1 cellular context compared by ENCODE assay signal in genomic region chr21:43924421-43925095, GRCh38.
TF ChIP-seq lines count a peak whose summit lies in the region.

No MANE protein-coding gene starts in this region.

TF ChIP-seq in SK-N-SH treated with all-trans-retinoic acid at 6 μM for 48 hours, 23 proteins besides CTCF, POLR2A, EP300 and RAD21 (continued from another document):
- no peak for TF ChIP-seq TSHZ2 (CRISPR knock-in tag; IDR thresholded peaks at IDR 0.05)
- no peak for TF ChIP-seq CSDC2 (CRISPR knock-in tag; IDR thresholded peaks at IDR 0.05)
- no peak for TF ChIP-seq BACH2 (CRISPR knock-in tag; IDR thresholded peaks at IDR 0.05; ENCODE audit: borderline replicate concordance)
- no peak for TF ChIP-seq ESRRG (CRISPR knock-in tag; IDR thresholded peaks at IDR 0.05)
- no peak for TF ChIP-seq PPARA (CRISPR knock-in tag; IDR thresholded peaks at IDR 0.05; ENCODE audit: borderline replicate concordance)
- no peak for TF ChIP-seq TOX (CRISPR knock-in tag; IDR thresholded peaks at IDR 0.05; ENCODE audit: borderline replicate concordance)
- TF ChIP-seq, protein P1, sequence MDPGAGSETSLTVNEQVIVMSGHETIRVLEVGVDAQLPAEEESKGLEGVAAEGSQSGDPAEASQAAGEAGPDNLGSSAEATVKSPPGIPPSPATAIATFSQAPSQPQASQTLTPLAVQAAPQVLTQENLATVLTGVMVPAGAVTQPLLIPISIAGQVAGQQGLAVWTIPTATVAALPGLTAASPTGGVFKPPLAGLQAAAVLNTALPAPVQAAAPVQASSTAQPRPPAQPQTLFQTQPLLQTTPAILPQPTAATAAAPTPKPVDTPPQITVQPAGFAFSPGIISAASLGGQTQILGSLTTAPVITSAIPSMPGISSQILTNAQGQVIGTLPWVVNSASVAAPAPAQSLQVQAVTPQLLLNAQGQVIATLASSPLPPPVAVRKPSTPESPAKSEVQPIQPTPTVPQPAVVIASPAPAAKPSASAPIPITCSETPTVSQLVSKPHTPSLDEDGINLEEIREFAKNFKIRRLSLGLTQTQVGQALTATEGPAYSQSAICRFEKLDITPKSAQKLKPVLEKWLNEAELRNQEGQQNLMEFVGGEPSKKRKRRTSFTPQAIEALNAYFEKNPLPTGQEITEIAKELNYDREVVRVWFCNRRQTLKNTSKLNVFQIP (CRISPR knock-in tag; IDR thresholded peaks at IDR 0.05; ENCODE audit: borderline replicate concordance, low read depth), result no peak
